Comparison of ENCODE assay signal across 9 cellular contexts in genomic region chr17:74776990-74777389, GRCh38. TPM values are rescaled to one million over a fixed set of nuclear protein-coding genes. Genes with fewer than 3 reads are reported as not detected.
A peak's percentile ranks its signal among the peaks of the same experiment; 100 is the strongest.
DNase-seq lines count a peak whose midpoint lies in the region; ATAC-seq and TF ChIP-seq lines count a peak whose summit lies in the region.
"Had no signal": no experiment of that assay in that cellular context is flagged by ENCODE, and none has a peak within 500 bp of the region (broad histone marks: within the 10 kb centered on the region; RNA-seq: fewer than 3 reads in every experiment).

No MANE protein-coding gene starts in this region.

- H3K4me3 ChIP-seq in AG09309 (ENCODE audit: control insufficient read depth, low read depth, low read length) (peak overlapping the region; percentile 98), Karpas-422 (ENCODE audit: low read length) (peak overlapping the region; percentile 87), choroid plexus epithelial cell (ENCODE audit: low read depth, low read length) (peak overlapping the region; percentile 92)

- H3K9me3 Mint-ChIP-seq in naive B cell: no peaks in the 10 kb centered on the region

- H3K27me3 Mint-ChIP-seq in naive B cell: no peaks in the 10 kb centered on the region

- H4K20me1 ChIP-seq in Karpas-422 (ENCODE audit: insufficient read depth, low read depth, low read length): no peaks in the 10 kb centered on the region; the same call in 1 of the 2 replicates

- no peak for DNase-seq in AG09309 (ENCODE audit: low read depth)
- no peak for DNase-seq in Karpas-422
- no peak for DNase-seq in choroid plexus epithelial cell (ENCODE audit: low read depth)
- DNase-seq in naive B cell: no peak
- DNase-seq: stimulated activated CD4-positive, alpha-beta T cell treated with anti-CD3 and anti-CD28 coated beads, Interleukin-12 subunit alpha, Interleukin-12 subunit beta, amount 100 ng/mL, for 4 hours had no signal

- H3K36me3 ChIP-seq in Karpas-422 (ENCODE audit: insufficient read depth, low read length): peaks cover 6% of the 10 kb centered on the region; the same call in 1 of the 2 replicates

- H3K9me3 ChIP-seq in Karpas-422 (ENCODE audit: low read length): no peaks in the 10 kb centered on the region

- H3K27ac ChIP-seq in Karpas-422 (ENCODE audit: low read length): no peak overlapping the region

- H3K4me3 Mint-ChIP-seq in naive B cell: peak overlapping the region; percentile 95 to 99 (median 99)

- no peak for TF ChIP-seq CTCF in AG09309 (IDR thresholded peaks at IDR 0.05; ENCODE audit: control insufficient read depth, insufficient read depth, low read depth, low read length, missing control alignments)
- TF ChIP-seq CTCF in choroid plexus epithelial cell (conservative IDR thresholded peaks at IDR 0.05; ENCODE audit: low read depth, low read length): no peak

- peaks cover 39% of the 10 kb centered on the region for H3K79me2 ChIP-seq in Karpas-422 (ENCODE audit: low read length)

- peaks cover 39 to 57% (median 56%) of the 10 kb centered on the region in 3 donors for H3K4me1 Mint-ChIP-seq in naive B cell

- peaks cover 33% of the 10 kb centered on the region for H3K4me1 ChIP-seq in Karpas-422 (ENCODE audit: low read length)

- peak overlapping the region; percentile 91 for H3K4me2 ChIP-seq in Karpas-422 (ENCODE audit: low read depth, low read length, poor library complexity, severe bottlenecking)

- H3K36me3 Mint-ChIP-seq in naive B cell: peaks cover 0 to 12% of the 10 kb centered on the region in 2 donors

- ATAC-seq in naive B cell (ENCODE audit: low read depth in 2 of 2) (no peak), GM19324 (IDR thresholded peaks at IDR 0.05; ENCODE audit: low FRiP score, unreplicated experiment) (no peak), HG03095 (IDR thresholded peaks at IDR 0.05; ENCODE audit: unreplicated experiment) (no peak), HG03565 (IDR thresholded peaks at IDR 0.05; ENCODE audit: unreplicated experiment) (no peak), HG03469 (IDR thresholded peaks at IDR 0.05; ENCODE audit: unreplicated experiment) (no peak)

- H3K9me2 ChIP-seq in Karpas-422 (replicated peaks; ENCODE audit: insufficient read depth, low read length): no peaks in the 10 kb centered on the region

- H3K27me3 ChIP-seq in Karpas-422 (ENCODE audit: low read length): no peaks in the 10 kb centered on the region

- H3K9ac ChIP-seq in Karpas-422 (ENCODE audit: low read length): peak overlapping the region; percentile 82

- H3K27ac Mint-ChIP-seq in naive B cell: peak overlapping the region in 4 of 6 donors; percentile 11 to 85 (median 50)

- no peak overlapping the region for H2AFZ ChIP-seq in Karpas-422 (ENCODE audit: low read length)

RNA-seq across cellular contexts. Expression of gene NAT9, which starts 0.8 kb away (rescaled TPM):
- 25.3 and 66.8 TPM in 2 replicates for total RNA-seq in Karpas-422 (2014; rRNA removed; shearing (Covaris generic); ENCODE audit: low replicate concordance)
- 10 to 100 TPM in 5 of 6 donors, 1 to 10 TPM in 1; 9.6 to 29.0 (median 15.6) TPM for polyA plus RNA-seq in naive B cell (ENCODE audit: low read depth in 6 of 6)

RNA-seq across cellular contexts. Expression of gene NHERF1, which starts 28.6 kb away (rescaled TPM):
- 24.4 and 38.3 TPM in 2 replicates for total RNA-seq in Karpas-422 (2014; rRNA removed; shearing (Covaris generic); ENCODE audit: low replicate concordance)
- 100 to 1,000 TPM in 3 of 6 donors, 10 to 100 TPM in 3; 66.4 to 122 (median 95.9) TPM for polyA plus RNA-seq in naive B cell (ENCODE audit: low read depth in 6 of 6)

RNA-seq across cellular contexts. Expression of gene RAB37, which starts 39.9 kb away (rescaled TPM):
- total RNA-seq in Karpas-422 (2014; rRNA removed; shearing (Covaris generic); ENCODE audit: low replicate concordance): 0.07 TPM in 1 of 2 replicates, not detected in the other
- 10 to 100 TPM; 49.2 to 85.5 (median 56.4) TPM for polyA plus RNA-seq in naive B cell (ENCODE audit: low read depth in 6 of 6)
